In genomic region chr17:19928299-19928698, GRCh38 we compare ENCODE assay signal across 22 cellular contexts. TPM values are rescaled to one million over a fixed set of nuclear protein-coding genes. Genes with fewer than 3 reads are reported as not detected.
DNase-seq lines count a peak whose midpoint lies in the region; ATAC-seq and TF ChIP-seq lines count a peak whose summit lies in the region.
"Had no signal": no experiment of that assay in that cellular context is flagged by ENCODE, and none has a peak within 500 bp of the region (broad histone marks: within the 10 kb centered on the region; RNA-seq: fewer than 3 reads in every experiment).

No MANE protein-coding gene starts in this region.

- H3K4me3 Mint-ChIP-seq in stimulated activated naive CD8-positive, alpha-beta T cell treated with anti-CD3 and anti-CD28 coated beads, Interleukin-15, amount 100 ng/mL, for 72 hours, result no peak overlapping the region
- no peak overlapping the region for H3K4me3 Mint-ChIP-seq in stimulated activated effector memory CD8-positive, alpha-beta T cell treated with anti-CD3 and anti-CD28 coated beads, Interleukin-12 subunit alpha, Interleukin-12 subunit beta, amount 100 ng/mL, for 72 hours
- H3K4me3 Mint-ChIP-seq: activated naive CD4-positive, alpha-beta T cell treated with anti-CD3 and anti-CD28 coated beads, Interleukin-2, amount 50 U/mL, for 24 hours; B cell; mesothelial cell of epicardium; naive thymus-derived CD8-positive, alpha-beta T cell had no signal

- no peaks in the 10 kb centered on the region for H3K9me3 Mint-ChIP-seq in stimulated activated naive CD8-positive, alpha-beta T cell treated with anti-CD3 and anti-CD28 coated beads, Interleukin-15, amount 100 ng/mL, for 72 hours
- no peaks in the 10 kb centered on the region for H3K9me3 Mint-ChIP-seq in stimulated activated effector memory CD8-positive, alpha-beta T cell treated with anti-CD3 and anti-CD28 coated beads, Interleukin-12 subunit alpha, Interleukin-12 subunit beta, amount 100 ng/mL, for 72 hours
- H3K9me3 Mint-ChIP-seq: activated naive CD4-positive, alpha-beta T cell treated with anti-CD3 and anti-CD28 coated beads, Interleukin-2, amount 50 U/mL, for 24 hours; naive thymus-derived CD8-positive, alpha-beta T cell had no signal

- H3K27ac Mint-ChIP-seq in stimulated activated naive CD8-positive, alpha-beta T cell treated with anti-CD3 and anti-CD28 coated beads, Interleukin-15, amount 100 ng/mL, for 72 hours, result no peak overlapping the region
- peak overlapping the region; percentile 35 for H3K27ac Mint-ChIP-seq in stimulated activated effector memory CD8-positive, alpha-beta T cell treated with anti-CD3 and anti-CD28 coated beads, Interleukin-12 subunit alpha, Interleukin-12 subunit beta, amount 100 ng/mL, for 72 hours
- H3K27ac Mint-ChIP-seq: activated naive CD4-positive, alpha-beta T cell treated with anti-CD3 and anti-CD28 coated beads, Interleukin-2, amount 50 U/mL, for 24 hours; mesothelial cell of epicardium had no signal

- no peak for DNase-seq in stimulated activated naive CD8-positive, alpha-beta T cell treated with anti-CD3 and anti-CD28 coated beads, Interleukin-15, Interleukin-2, amounts not matched to agents 100 U/mL and 50 U/mL, for 24 hours
- DNase-seq in stimulated activated naive CD8-positive, alpha-beta T cell treated with anti-CD3 and anti-CD28 coated beads, Interleukin-15, amount 100 ng/mL, for 72 hours, result no peak
- DNase-seq in M059J (ENCODE audit: low read depth) (peak; percentile 74), cardiac fibroblast (ENCODE audit: low read depth in 2 of 2) (peak; percentile 31 to 72), GDM1 (lab: John Stamatoyannopoulos, UW) (no peak), NCI-H187 treated with DMSO at 0.1 percent for 48 hours (lab: John Stamatoyannopoulos, UW) (no peak), Ammon's horn (ENCODE audit: low spot score) (no peak)
- DNase-seq in stimulated activated effector memory CD8-positive, alpha-beta T cell treated with anti-CD3 and anti-CD28 coated beads, Interleukin-12 subunit alpha, Interleukin-12 subunit beta, amount 100 ng/mL, for 72 hours (ENCODE audit: low spot score in 2 of 2), result no peak
- DNase-seq: activated CD4-positive, alpha-beta T cell treated with anti-CD3 and anti-CD28 coated beads, Interleukin-2, amount 50 U/mL, for 1 hour; brain microvascular endothelial cell; foreskin fibroblast; Kasumi-1; naive thymus-derived CD8-positive, alpha-beta T cell; NCI-H510A treated with DMSO at 0.1 percent for 48 hours; pancreas; right cardiac atrium; trophoblast cell had no signal

- peak; percentile 14 for ATAC-seq in stimulated activated naive CD8-positive, alpha-beta T cell treated with anti-CD3 and anti-CD28 coated beads, Interleukin-15, Interleukin-2, amounts not matched to agents 100 U/mL and 50 U/mL, for 24 hours
- ATAC-seq in stimulated activated naive CD8-positive, alpha-beta T cell treated with anti-CD3 and anti-CD28 coated beads, Interleukin-15, amount 100 ng/mL, for 72 hours, result no peak
- peak; percentile 81 for ATAC-seq in stimulated activated effector memory CD8-positive, alpha-beta T cell treated with anti-CD3 and anti-CD28 coated beads, Interleukin-12 subunit alpha, Interleukin-12 subunit beta, amount 100 ng/mL, for 72 hours
- ATAC-seq: left lobe of liver; naive thymus-derived CD8-positive, alpha-beta T cell; Panc1; pancreas; right cardiac atrium had no signal

- H3K27me3 Mint-ChIP-seq in stimulated activated naive CD8-positive, alpha-beta T cell treated with anti-CD3 and anti-CD28 coated beads, Interleukin-15, amount 100 ng/mL, for 72 hours, result no peaks in the 10 kb centered on the region
- H3K27me3 Mint-ChIP-seq: activated naive CD4-positive, alpha-beta T cell treated with anti-CD3 and anti-CD28 coated beads, Interleukin-2, amount 50 U/mL, for 24 hours; B cell; naive thymus-derived CD8-positive, alpha-beta T cell had no signal

- peaks cover 100% of the 10 kb centered on the region for H3K36me3 Mint-ChIP-seq in stimulated activated effector memory CD8-positive, alpha-beta T cell treated with anti-CD3 and anti-CD28 coated beads, Interleukin-12 subunit alpha, Interleukin-12 subunit beta, amount 100 ng/mL, for 72 hours

- H3K4me1 Mint-ChIP-seq in stimulated activated naive CD8-positive, alpha-beta T cell treated with anti-CD3 and anti-CD28 coated beads, Interleukin-15, amount 100 ng/mL, for 72 hours, result peaks cover 21% of the 10 kb centered on the region
- H3K4me1 Mint-ChIP-seq in stimulated activated effector memory CD8-positive, alpha-beta T cell treated with anti-CD3 and anti-CD28 coated beads, Interleukin-12 subunit alpha, Interleukin-12 subunit beta, amount 100 ng/mL, for 72 hours, result peaks cover 20% of the 10 kb centered on the region
- H3K4me1 Mint-ChIP-seq: B cell, mesothelial cell of epicardium had no signal

- no peak overlapping the region for H3K4me3 ChIP-seq in cardiac fibroblast (replicated peaks in 1 of 2; ENCODE audit: low read depth in 2 of 2, low read length in 2 of 2)
- H3K4me3 ChIP-seq: pancreas had no signal

- no peak for TF ChIP-seq CTCF in cardiac fibroblast (IDR thresholded peaks at IDR 0.05; ENCODE audit: low read depth, low read length)

RNA-seq across cellular contexts. Expression of gene AKAP10, which starts 49.3 kb away (rescaled TPM):
- total RNA-seq in M059J (2014; rRNA removed; shearing (Covaris generic)), result 13.1 and 22.2 TPM in 2 replicates

Comparison
In these comparisons a context has a peak if more than half of its experiments do, and no peak if none do; other contexts are left out.
1. DNase-seq: peak in M059J (single experiment) and cardiac fibroblast (2 of 2); none in stimulated activated naive CD8-positive, alpha-beta T cell treated with anti-CD3 and anti-CD28 coated beads, Interleukin-15, Interleukin-2, amounts not matched to agents 100 U/mL and 50 U/mL, for 24 hours (single experiment), stimulated activated naive CD8-positive, alpha-beta T cell treated with anti-CD3 and anti-CD28 coated beads, Interleukin-15, amount 100 ng/mL, for 72 hours (0 of 2), stimulated activated effector memory CD8-positive, alpha-beta T cell treated with anti-CD3 and anti-CD28 coated beads, Interleukin-12 subunit alpha, Interleukin-12 subunit beta, amount 100 ng/mL, for 72 hours (0 of 2), GDM1 (single experiment), NCI-H187 treated with DMSO at 0.1 percent for 48 hours (single experiment) and Ammon's horn (single experiment).